ENCODE assay signal across 12 cellular contexts in genomic region chr18:12287131-12287681, GRCh38. TPM values are rescaled to one million over a fixed set of nuclear protein-coding genes. Genes with fewer than 3 reads are reported as not detected.
DNase-seq lines count a peak whose midpoint lies in the region; ATAC-seq, FAIRE-seq and TF ChIP-seq lines count a peak whose summit lies in the region.
"Had no signal": no experiment of that assay in that cellular context is flagged by ENCODE, and none has a peak within 500 bp of the region (broad histone marks: within the 10 kb centered on the region; RNA-seq: fewer than 3 reads in every experiment).

No MANE protein-coding gene starts in this region.

- no peak for DNase-seq in Caco-2
- no peak for DNase-seq in astrocyte (ENCODE audit: low read depth)
- DNase-seq in hepatocyte (ENCODE audit: low spot score), result peak; percentile 49
- peak; percentile 72 to 79 for DNase-seq in trophoblast cell
- DNase-seq in UCSD-AML1 (lab: John Stamatoyannopoulos, UW; ENCODE audit: unreplicated experiment), result no peak
- DNase-seq in mucosa of gallbladder (ENCODE audit: low spot score), result no peak
- no peak for DNase-seq in cerebellum (ENCODE audit: low spot score)
- DNase-seq: activated B cell treated with CpG ODN at 0.5 μM for 24 hours, DMS79 treated with DMSO at 0.1 percent for 48 hours, NCI-H345 had no signal

- H3K4me1 Mint-ChIP-seq in Caco-2 (ENCODE audit: low read depth, unreplicated experiment) (peaks cover 15% of the 10 kb centered on the region), astrocyte (ENCODE audit: low read depth, unreplicated experiment) (peaks cover 20% of the 10 kb centered on the region)

- H4K8ac ChIP-seq in trophoblast cell (ENCODE audit: low read depth, low read length), result peak overlapping the region; percentile 37

- BruUV-seq in Caco-2 (replicated peaks; lab: Mats Ljungman, UMichigan), result no TSS peak

- H3K9me2 ChIP-seq in hepatocyte (replicated peaks; ENCODE audit: insufficient read depth), result no peaks in the 10 kb centered on the region

- H3K4me1 ChIP-seq in Caco-2, result peaks cover 16% of the 10 kb centered on the region
- peaks cover 31% of the 10 kb centered on the region for H3K4me1 ChIP-seq in astrocyte (ENCODE audit: insufficient read depth, low read length)
- H3K4me1 ChIP-seq in hepatocyte (ENCODE audit: insufficient read depth), result peaks cover 14% of the 10 kb centered on the region
- H3K4me1 ChIP-seq in trophoblast cell (ENCODE audit: control insufficient read depth in 1 of 2, insufficient read depth in 2 of 2, low read length in 2 of 2), result peaks cover 17 to 37% of the 10 kb centered on the region in 2 experiments

- peak overlapping the region; percentile 16 for H4K12ac ChIP-seq in trophoblast cell (ENCODE audit: low read depth, low read length)

- H3K4ac ChIP-seq in trophoblast cell (ENCODE audit: low read depth, low read length), result peak overlapping the region; percentile 15

- no peaks in the 10 kb centered on the region for H3K36me3 Mint-ChIP-seq in Caco-2 (ENCODE audit: insufficient read depth, unreplicated experiment)
- H3K36me3 Mint-ChIP-seq in astrocyte (ENCODE audit: low read depth, unreplicated experiment), result no peaks in the 10 kb centered on the region

- no peaks in the 10 kb centered on the region for H3K79me2 ChIP-seq in astrocyte (ENCODE audit: insufficient read depth, low read length)
- no peaks in the 10 kb centered on the region for H3K79me2 ChIP-seq in hepatocyte
- H3K79me2 ChIP-seq in trophoblast cell (ENCODE audit: control insufficient read depth, insufficient read depth, low read length, poor library complexity), result peaks cover 2% of the 10 kb centered on the region

- TF ChIP-seq CTCF in Caco-2 (IDR thresholded peaks at IDR 0.05; ENCODE audit: insufficient read depth in 1 of 2, low read depth in 1 of 2, low read length in 1 of 2, severe bottlenecking in 1 of 2, unreplicated experiment in 1 of 2) (no peak), astrocyte (IDR thresholded peaks at IDR 0.05; ENCODE audit: insufficient read depth, low read depth, low read length) (no peak), hepatocyte (IDR thresholded peaks at IDR 0.05; ENCODE audit: poor library complexity) (no peak)

- no peak overlapping the region for H3K14ac ChIP-seq in trophoblast cell (ENCODE audit: low read length)

- intact Hi-C loops in Caco-2 (cut with micrococcal nuclease; ENCODE audit: unreplicated experiment), result no loop called here

- no peaks in the 10 kb centered on the region; the same call in 1 of the 2 replicates for H3K27me3 ChIP-seq in Caco-2 (replicated peaks; ENCODE audit: control insufficient read depth, insufficient read depth, low read length)
- H3K27me3 ChIP-seq in astrocyte (ENCODE audit: insufficient read depth, low read length), result no peaks in the 10 kb centered on the region
- peaks cover 11% of the 10 kb centered on the region for H3K27me3 ChIP-seq in hepatocyte
- H3K27me3 ChIP-seq in trophoblast cell (ENCODE audit: insufficient read depth, low read length), result no peaks in the 10 kb centered on the region

- H3K36me3 ChIP-seq in Caco-2 (ENCODE audit: control insufficient read depth, insufficient read depth, low read length) (no peaks in the 10 kb centered on the region), astrocyte (ENCODE audit: insufficient read depth, low read length) (no peaks in the 10 kb centered on the region), hepatocyte (replicated peaks; ENCODE audit: insufficient read depth, low read depth) (no peaks in the 10 kb centered on the region), trophoblast cell (ENCODE audit: control insufficient read depth in 1 of 2, insufficient read depth in 2 of 2, low read length in 2 of 2) (no peaks in the 10 kb centered on the region)

- no peaks in the 10 kb centered on the region for H3K9me3 ChIP-seq in Caco-2
- H3K9me3 ChIP-seq in astrocyte (ENCODE audit: insufficient read depth, low read depth, low read length), result no peaks in the 10 kb centered on the region
- no peaks in the 10 kb centered on the region for H3K9me3 ChIP-seq in hepatocyte (ENCODE audit: low read depth)
- no peaks in the 10 kb centered on the region for H3K9me3 ChIP-seq in trophoblast cell (ENCODE audit: insufficient read depth, low read depth, low read length)

- H4K20me1 ChIP-seq in astrocyte (ENCODE audit: insufficient read depth, low read length) (no peaks in the 10 kb centered on the region), hepatocyte (ENCODE audit: insufficient read depth, poor library complexity, severe bottlenecking) (no peaks in the 10 kb centered on the region)

- no peak overlapping the region for H2AK5ac ChIP-seq in trophoblast cell (ENCODE audit: low read length)

- H2AFZ ChIP-seq in astrocyte (ENCODE audit: low read depth, low read length), result peak overlapping the region; percentile 91
- peak overlapping the region; percentile 62 for H2AFZ ChIP-seq in hepatocyte
- H2AFZ ChIP-seq in trophoblast cell (ENCODE audit: insufficient read depth, low read length, poor library complexity), result no peak overlapping the region

- H3K9me3 Mint-ChIP-seq in Caco-2 (ENCODE audit: unreplicated experiment) (no peaks in the 10 kb centered on the region), astrocyte (ENCODE audit: unreplicated experiment) (no peaks in the 10 kb centered on the region)
- H3K9me3 Mint-ChIP-seq: activated B cell treated with CpG ODN at 0.5 μM for 24 hours had no signal

- H3K4me3 Mint-ChIP-seq in Caco-2 (ENCODE audit: unreplicated experiment), result peak overlapping the region; percentile 88
- H3K4me3 Mint-ChIP-seq in astrocyte (ENCODE audit: unreplicated experiment), result peak overlapping the region; percentile 76

- H3K4me2 ChIP-seq in astrocyte (ENCODE audit: low read length), result peak overlapping the region; percentile 94
- peak overlapping the region; percentile 92 for H3K4me2 ChIP-seq in hepatocyte
- peak overlapping the region; percentile 71 for H3K4me2 ChIP-seq in trophoblast cell (ENCODE audit: low read length)

- CTCF ChIA-PET in Caco-2 (lab: Charles Lee), result interaction anchor here (2.1 to 2.6 kb wide), 2 partner anchors 9 to 15 kb away, joined by 17 to 27 read pairs; no protein-coding TSS in a partner anchor

- no peak overlapping the region for H3K23ac ChIP-seq in trophoblast cell (ENCODE audit: low read length)

- H4K91ac ChIP-seq in trophoblast cell (ENCODE audit: low read depth, low read length), result peak overlapping the region; percentile 31

- no peak for ATAC-seq in GM21447 (IDR thresholded peaks at IDR 0.05; ENCODE audit: unreplicated experiment)

- peak overlapping the region; percentile 23 for H2BK120ac ChIP-seq in trophoblast cell (ENCODE audit: insufficient read depth, low read length, poor library complexity)

- H2BK12ac ChIP-seq in trophoblast cell (ENCODE audit: low read length), result peak overlapping the region; percentile 1

- FAIRE-seq in astrocyte (lab: Jason Lieb, UNC), result no peak
- FAIRE-seq: colon had no signal

- peaks cover 15% of the 10 kb centered on the region for H3K79me1 ChIP-seq in trophoblast cell (ENCODE audit: low read length)

- H3K4me3 ChIP-seq in Caco-2 (ENCODE audit: low read depth, low read length), result no peak overlapping the region; the same call in 1 of the 2 replicates
- peak overlapping the region; percentile 62 for H3K4me3 ChIP-seq in astrocyte (ENCODE audit: insufficient read depth, low read depth, low read length)
- peak overlapping the region; percentile 47 for H3K4me3 ChIP-seq in hepatocyte
- peak overlapping the region; percentile 55 for H3K4me3 ChIP-seq in trophoblast cell (ENCODE audit: low read depth, low read length)

- peak overlapping the region; percentile 14 for H3K18ac ChIP-seq in trophoblast cell (ENCODE audit: low read length)

- H3K27ac ChIP-seq in astrocyte (ENCODE audit: low read depth, low read length), result peak overlapping the region; percentile 89
- H3K27ac ChIP-seq in hepatocyte, result no peak overlapping the region
- H3K27ac ChIP-seq in trophoblast cell (ENCODE audit: low read depth, low read length), result peak overlapping the region; percentile 55

- H3K9ac ChIP-seq in astrocyte (ENCODE audit: low read length), result peak overlapping the region; percentile 88
- H3K9ac ChIP-seq in trophoblast cell (ENCODE audit: low read length), result peak overlapping the region; percentile 8

- POLR2A ChIA-PET in Caco-2 (lab: Charles Lee), result interaction anchor here (2.3 kb wide), 1 partner anchor 8 kb away, joined by 28 read pairs; no protein-coding TSS in a partner anchor

- 17% methylated on average over 24 of the region's 37 CpGs for WGBS in hepatocyte (ENCODE audit: low lambda C conversion rate, missing lambda C conversion rate)
- WGBS in trophoblast cell (ENCODE audit: extremely low coverage, insufficient coverage, insufficient read length), result no CpG with 5 or more reads among the region's 37 CpGs

- no peak overlapping the region for H2BK5ac ChIP-seq in trophoblast cell (ENCODE audit: low read depth, low read length, poor library complexity)

- H3K27me3 Mint-ChIP-seq in Caco-2 (ENCODE audit: insufficient read depth, unreplicated experiment) (no peaks in the 10 kb centered on the region), astrocyte (ENCODE audit: low read depth, unreplicated experiment) (peaks cover 2% of the 10 kb centered on the region)

- H3K27ac Mint-ChIP-seq in Caco-2 (ENCODE audit: unreplicated experiment) (no peak overlapping the region), astrocyte (ENCODE audit: unreplicated experiment) (peak overlapping the region; percentile 95)
- H3K27ac Mint-ChIP-seq: activated B cell treated with CpG ODN at 0.5 μM for 24 hours had no signal

RNA-seq across cellular contexts. Expression of gene TUBB6, which starts 20.8 kb away (rescaled TPM):
- 138 and 149 TPM in 2 replicates for total RNA-seq in Caco-2 (2022)
- total RNA-seq in astrocyte, result 485 and 528 TPM in 2 replicates
- 68.6 and 86.1 TPM in 2 replicates for total RNA-seq in hepatocyte
- 96.3 and 109 TPM in 2 replicates for polyA plus RNA-seq in hepatocyte
- polyA plus RNA-seq in trophoblast cell (2013), result 229 and 231 TPM in 2 replicates
- 57.2 TPM for total RNA-seq in mucosa of gallbladder
- total RNA-seq in cerebellum, result 52.5 TPM

RNA-seq across cellular contexts. Expression of gene CIDEA, which starts 33.0 kb away (rescaled TPM):
- total RNA-seq in Caco-2 (2022), result not detected in 2 replicates
- 0.43 TPM in 1 of 2 replicates, not detected in the other for total RNA-seq in astrocyte
- not detected in 2 replicates for total RNA-seq in hepatocyte
- not detected in 2 replicates for polyA plus RNA-seq in hepatocyte
- polyA plus RNA-seq in trophoblast cell (2013), result not detected in 2 replicates
- total RNA-seq in mucosa of gallbladder, result not detected
- total RNA-seq in cerebellum, result not detected
- total RNA-seq: activated B cell treated with CpG ODN at 0.5 μM for 24 hours had no signal

Comparison
In these comparisons a context has a peak if more than half of its experiments do, and no peak if none do; other contexts are left out.
1. DNase-seq: peak in hepatocyte (single experiment) and trophoblast cell (2 of 2); none in Caco-2 (0 of 2), astrocyte (single experiment), UCSD-AML1 (single experiment), mucosa of gallbladder (single experiment) and cerebellum (single experiment).
2. Peak in every context shown above with its lines, with median percentiles within 50 percentile points of each other: H3K4me2 ChIP-seq.